Comparison of ENCODE assay signal across 31 cellular contexts in the genomic region with DNA sequence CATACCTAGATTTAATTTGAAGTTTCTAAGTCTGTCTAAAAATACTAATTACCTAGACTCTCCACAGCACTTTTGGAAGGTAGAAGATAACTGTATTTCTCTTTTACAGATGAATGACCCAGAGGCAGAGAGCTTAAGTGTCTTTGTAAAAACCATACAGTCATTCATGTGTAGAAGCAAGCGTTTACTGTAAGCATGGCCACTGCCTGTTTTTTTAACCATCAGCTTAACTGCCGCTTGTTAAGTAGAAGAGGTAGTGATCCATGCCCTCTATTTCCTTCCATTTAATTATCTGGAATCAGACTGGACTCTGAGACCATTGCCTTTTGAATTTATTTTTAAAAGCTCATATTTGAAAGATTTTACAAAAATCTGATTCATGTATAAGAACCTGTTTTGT.
"Had no signal": no experiment of that assay in that cellular context is flagged by ENCODE, and none has a peak within 500 bp of the region (broad histone marks: within the 10 kb centered on the region; RNA-seq: fewer than 3 reads in every experiment).

No MANE protein-coding gene starts in this region.

- H3K4me3 Mint-ChIP-seq: activated CD4-positive, alpha-beta memory T cell treated with anti-CD3 and anti-CD28 coated beads for 36 hours; activated CD4-positive, alpha-beta T cell treated with anti-CD3 and anti-CD28 coated beads, Interleukin-2, amount 10 ng/mL, durations not matched to agents 24 days and 14 days; activated T-helper 1 cell treated with anti-CD3 and anti-CD28 coated beads, Interleukin-12 subunit alpha, Interleukin-12 subunit beta, Interleukin-2, Interleukin-4 antibody, amounts not matched to agents 30 ng/mL and 10 ng/mL and 1 ng/mL, durations not matched to agents 14 hours and 24 hours and 36 hours; immature natural killer cell; mesothelial cell of epicardium; naive thymus-derived CD4-positive, alpha-beta T cell; stimulated activated effector memory CD8-positive, alpha-beta T cell treated with anti-CD3 and anti-CD28 coated beads, Interleukin-12 subunit alpha, Interleukin-12 subunit beta, amount 100 ng/mL, for 72 hours; stimulated activated naive CD8-positive, alpha-beta T cell treated with anti-CD3 and anti-CD28 coated beads, Interleukin-15, Interleukin-2, amounts not matched to agents 100 ng/mL and 50 ng/mL, for 24 hours had no signal

- H3K27me3 Mint-ChIP-seq: activated CD4-positive, alpha-beta memory T cell treated with anti-CD3 and anti-CD28 coated beads for 36 hours; activated CD4-positive, alpha-beta T cell treated with anti-CD3 and anti-CD28 coated beads, Interleukin-2, amount 10 ng/mL, durations not matched to agents 24 days and 14 days; naive thymus-derived CD4-positive, alpha-beta T cell; progenitor cell of endocrine pancreas; stimulated activated naive CD8-positive, alpha-beta T cell treated with anti-CD3 and anti-CD28 coated beads, Interleukin-15, Interleukin-2, amounts not matched to agents 100 ng/mL and 50 ng/mL, for 24 hours had no signal

- H3K4me1 Mint-ChIP-seq: activated CD4-positive, alpha-beta T cell treated with anti-CD3 and anti-CD28 coated beads, Interleukin-2, amount 10 ng/mL, durations not matched to agents 24 days and 14 days; immature natural killer cell; naive thymus-derived CD4-positive, alpha-beta T cell; stimulated activated effector memory CD8-positive, alpha-beta T cell treated with anti-CD3 and anti-CD28 coated beads, Interleukin-12 subunit alpha, Interleukin-12 subunit beta, amount 100 ng/mL, for 72 hours had no signal

- H3K27ac Mint-ChIP-seq: activated CD4-positive, alpha-beta memory T cell treated with anti-CD3 and anti-CD28 coated beads for 36 hours; activated CD4-positive, alpha-beta T cell treated with anti-CD3 and anti-CD28 coated beads, Interleukin-2, amount 10 ng/mL, durations not matched to agents 24 days and 14 days; activated T-helper 1 cell treated with anti-CD3 and anti-CD28 coated beads, Interleukin-12 subunit alpha, Interleukin-12 subunit beta, Interleukin-2, Interleukin-4 antibody, amounts not matched to agents 30 ng/mL and 10 ng/mL and 1 ng/mL, durations not matched to agents 14 hours and 24 hours and 36 hours; immature natural killer cell; mesothelial cell of epicardium; naive thymus-derived CD4-positive, alpha-beta T cell; progenitor cell of endocrine pancreas; stimulated activated effector memory CD8-positive, alpha-beta T cell treated with anti-CD3 and anti-CD28 coated beads, Interleukin-12 subunit alpha, Interleukin-12 subunit beta, amount 100 ng/mL, for 72 hours; stimulated activated naive CD8-positive, alpha-beta T cell treated with anti-CD3 and anti-CD28 coated beads, Interleukin-15, Interleukin-2, amounts not matched to agents 100 ng/mL and 50 ng/mL, for 24 hours had no signal

- DNase-seq: activated CD4-positive, alpha-beta memory T cell treated with anti-CD3 and anti-CD28 coated beads for 36 hours; activated CD4-positive, alpha-beta T cell treated with anti-CD3 and anti-CD28 coated beads, Interleukin-2, amount 10 ng/mL, durations not matched to agents 24 days and 14 days; activated CD4-positive, CD25-positive, alpha-beta regulatory T cell treated with anti-CD3 and anti-CD28 coated beads, Interleukin-2, amount 50 U/mL, for 72 hours; activated CD8-positive, alpha-beta memory T cell treated with anti-CD3 and anti-CD28 coated beads, Interleukin-2, amount 50 U/mL, for 4 hours; activated effector memory CD4-positive, alpha-beta T cell treated with anti-CD3 and anti-CD28 coated beads, Interleukin-2, amount 50 U/mL, for 16 hours; activated naive CD4-positive, alpha-beta T cell treated with anti-CD3 and anti-CD28 coated beads, Interleukin-2, amount 50 U/mL, for 16 hours; activated T-cell treated with anti-CD3 and anti-CD28 coated beads, Interleukin-2, amount 50 U/mL, for 1 hour; central memory CD4-positive, alpha-beta T cell; foreskin fibroblast; head of caudate nucleus; hippocampal formation; immature natural killer cell; kidney; left colon; naive thymus-derived CD4-positive, alpha-beta T cell; ovary; stimulated activated CD4-positive, alpha-beta T cell treated with anti-CD3 and anti-CD28 coated beads, Interleukin-4, amount 100 ng/mL, for 24 hours; T1000; upper lobe of left lung; WERI-Rb-1 had no signal

- H3K27ac ChIP-seq: breast epithelium, ovary, skin epidermis, thoracic aorta, upper lobe of left lung, vagina, WERI-Rb-1 had no signal

- H3K9me3 Mint-ChIP-seq: activated CD4-positive, alpha-beta T cell treated with anti-CD3 and anti-CD28 coated beads, Interleukin-2, amount 10 ng/mL, durations not matched to agents 24 days and 14 days; activated T-helper 1 cell treated with anti-CD3 and anti-CD28 coated beads, Interleukin-12 subunit alpha, Interleukin-12 subunit beta, Interleukin-2, Interleukin-4 antibody, amounts not matched to agents 30 ng/mL and 10 ng/mL and 1 ng/mL, durations not matched to agents 14 hours and 24 hours and 36 hours; mesothelial cell of epicardium had no signal

- H3K4me3 ChIP-seq: breast epithelium, ovary, skin epidermis, thoracic aorta, upper lobe of left lung, vagina had no signal

- H3K36me3 ChIP-seq: breast epithelium, ovary, thoracic aorta, upper lobe of left lung, vagina, WERI-Rb-1 had no signal

- H3K4me1 ChIP-seq: breast epithelium, upper lobe of left lung, vagina had no signal

- H3K36me3 Mint-ChIP-seq: activated CD4-positive, alpha-beta memory T cell treated with anti-CD3 and anti-CD28 coated beads for 36 hours; immature natural killer cell; mesothelial cell of epicardium; naive thymus-derived CD4-positive, alpha-beta T cell; stimulated activated effector memory CD8-positive, alpha-beta T cell treated with anti-CD3 and anti-CD28 coated beads, Interleukin-12 subunit alpha, Interleukin-12 subunit beta, amount 100 ng/mL, for 72 hours had no signal

- ATAC-seq: left colon; naive thymus-derived CD4-positive, alpha-beta T cell; sciatic nerve; stimulated activated effector memory CD8-positive, alpha-beta T cell treated with anti-CD3 and anti-CD28 coated beads, Interleukin-12 subunit alpha, Interleukin-12 subunit beta, amount 100 ng/mL, for 72 hours had no signal

- H3K9me3 ChIP-seq: breast epithelium, ovary, thoracic aorta, upper lobe of left lung, vagina had no signal

- FAIRE-seq: endothelial cell of umbilical vein, kidney had no signal

- H3K27me3 ChIP-seq: breast epithelium, ovary, upper lobe of left lung, vagina had no signal
